Comparison of ENCODE assay signal across 19 cellular contexts in the genomic region with DNA sequence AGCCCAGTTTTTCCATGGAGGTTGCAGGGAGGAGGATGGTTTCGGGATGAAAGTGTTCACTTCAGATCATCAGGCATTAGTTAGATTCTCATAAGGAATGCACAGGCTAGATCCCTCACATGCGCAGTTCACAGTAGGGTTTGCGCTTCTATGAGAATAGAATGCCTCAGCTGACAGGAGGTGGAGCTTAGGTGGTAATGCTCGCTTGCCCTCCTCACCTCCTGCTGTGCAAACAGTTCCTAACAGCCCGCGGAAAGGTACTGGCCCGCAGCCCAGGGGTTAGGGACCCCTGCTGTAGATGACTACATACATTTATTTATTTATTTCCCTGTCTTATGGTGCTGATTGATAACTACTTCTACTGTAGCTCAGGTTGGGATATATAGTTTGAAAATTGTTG.
A peak's percentile ranks its signal among the peaks of the same experiment; 100 is the strongest.
DNase-seq lines count a peak whose midpoint lies in the region; ATAC-seq and TF ChIP-seq lines count a peak whose summit lies in the region.
"Had no signal": no experiment of that assay in that cellular context is flagged by ENCODE, and none has a peak within 500 bp of the region (broad histone marks: within the 10 kb centered on the region; RNA-seq: fewer than 3 reads in every experiment).

No MANE protein-coding gene starts in this region.

- H3K79me2 ChIP-seq in OCI-LY7 (ENCODE audit: insufficient read depth, low read depth, low read length): no peaks in the 10 kb centered on the region

- H3K4me2 ChIP-seq in OCI-LY7 (ENCODE audit: low read length): no peak overlapping the region

- CTCF ChIA-PET in OCI-LY7 (lab: Charles Lee; ENCODE audit: unreplicated experiment): no interaction called here

- 44 to 49% methylated on average over 7 of the region's 7 CpGs for WGBS in thyroid gland, 2 donors

- no peaks in the 10 kb centered on the region for H3K9me2 ChIP-seq in OCI-LY7 (ENCODE audit: insufficient read depth, low read length)

- no TSS peak for BruUV-seq in OCI-LY7 (replicated peaks; lab: Mats Ljungman, UMichigan)

- TF ChIP-seq CTCF in thyroid gland (IDR thresholded peaks at IDR 0.05): no peak
- no peak for TF ChIP-seq CTCF in OCI-LY7 (conservative IDR thresholded peaks at IDR 0.05; ENCODE audit: low read length)

- POLR2A ChIA-PET in OCI-LY7 (lab: Charles Lee): interaction anchor here (1.1 to 1.7 kb wide), 2 partner anchors 20 to 38 kb away, joined by 4 read pairs; no protein-coding TSS in a partner anchor

- H4K20me1 ChIP-seq in OCI-LY7 (ENCODE audit: insufficient read depth, low read length): no peaks in the 10 kb centered on the region

- no peak overlapping the region for H3K4me3 ChIP-seq in thyroid gland (replicated peaks in 1 of 3)
- H3K4me3 ChIP-seq in OCI-LY7 (ENCODE audit: low read depth, low read length, poor library complexity, severe bottlenecking): no peak overlapping the region
- H3K4me3 ChIP-seq: heart right ventricle, lung, MG63, SJSA1, vagina had no signal

- H2AFZ ChIP-seq in OCI-LY7 (ENCODE audit: low read length): no peak overlapping the region

- peaks cover 5 to 8% of the 10 kb centered on the region in 2 donors for H3K36me3 ChIP-seq in thyroid gland
- peaks cover 20% of the 10 kb centered on the region for H3K36me3 ChIP-seq in OCI-LY7 (ENCODE audit: insufficient read depth, low read length)
- H3K36me3 ChIP-seq: MG63, SJSA1 had no signal

- H3K4me1 ChIP-seq in thyroid gland (no peaks in the 10 kb centered on the region), OCI-LY7 (ENCODE audit: insufficient read depth, low read length, poor library complexity, severe bottlenecking) (no peaks in the 10 kb centered on the region)
- H3K4me1 ChIP-seq: heart right ventricle, SJSA1, vagina had no signal

- intact Hi-C loops in thyroid gland (cut with DNase I) (no loop called here), OCI-LY7 (cut with micrococcal nuclease; ENCODE audit: unreplicated experiment) (no loop called here)

- no peak for ATAC-seq in HG02571 (IDR thresholded peaks at IDR 0.05; ENCODE audit: unreplicated experiment)
- ATAC-seq: heart right ventricle; stimulated activated naive CD8-positive, alpha-beta T cell treated with anti-CD3 and anti-CD28 coated beads, Interleukin-15, amount 100 ng/mL, for 72 hours had no signal

- no peaks in the 10 kb centered on the region for H3K27me3 ChIP-seq in thyroid gland
- H3K27me3 ChIP-seq: heart right ventricle, MG63, SJSA1, vagina had no signal

- H3K9me3 ChIP-seq in thyroid gland: no peaks in the 10 kb centered on the region
- H3K9me3 ChIP-seq in OCI-LY7 (ENCODE audit: low read length): no peaks in the 10 kb centered on the region
- H3K9me3 ChIP-seq: heart right ventricle, MG63, SJSA1, vagina had no signal

- no peak for TF ChIP-seq POLR2A in thyroid gland (IDR thresholded peaks at IDR 0.05)

- H3K27ac ChIP-seq in thyroid gland: no peak overlapping the region
- no peak overlapping the region for H3K27ac ChIP-seq in OCI-LY7 (ENCODE audit: low read depth, low read length, poor library complexity, severe bottlenecking)
- H3K27ac ChIP-seq: heart right ventricle, SJSA1, vagina had no signal

- DNase-seq in NCI-H345 (lab: John Stamatoyannopoulos, UW): peak; percentile 14
- DNase-seq in NCI-H345 treated with DMSO at 0.1 percent for 48 hours (lab: John Stamatoyannopoulos, UW; ENCODE audit: unreplicated experiment): no peak
- peak; percentile 72 for DNase-seq in SHP77 treated with DMSO at 0.1 percent for 48 hours (lab: John Stamatoyannopoulos, UW)
- peak; percentile 47 for DNase-seq in kidney tubule cell (ENCODE audit: low spot score)
- peak; percentile 32 to 48 for DNase-seq in thyroid gland
- no peak for DNase-seq in OCI-LY7 (ENCODE audit: low spot score)
- no peak for DNase-seq in central memory CD4-positive, alpha-beta T cell
- DNase-seq: ACHN; activated CD4-positive, alpha-beta T cell treated with anti-CD3 and anti-CD28 coated beads, Interleukin-2, amount 50 U/mL, for 48 hours; amygdala; GDM1; heart right ventricle; MG63; NK-92 treated with Interleukin-12 subunit alpha and Interleukin-12 subunit beta, amount 100 ng/mL, for 24 hours; stimulated activated naive CD8-positive, alpha-beta T cell treated with anti-CD3 and anti-CD28 coated beads, Interleukin-15, amount 100 ng/mL, for 72 hours had no signal

Comparison
In these comparisons a context has a peak if more than half of its experiments do, and no peak if none do; other contexts are left out.
1. DNase-seq: peak in NCI-H345 (single experiment), SHP77 treated with DMSO at 0.1 percent for 48 hours (single experiment), kidney tubule cell (single experiment) and thyroid gland (2 of 2); none in NCI-H345 treated with DMSO at 0.1 percent for 48 hours (single experiment), OCI-LY7 (single experiment) and central memory CD4-positive, alpha-beta T cell (single experiment).